ENCODE assay signal across 1 cellular context in the genomic region with DNA sequence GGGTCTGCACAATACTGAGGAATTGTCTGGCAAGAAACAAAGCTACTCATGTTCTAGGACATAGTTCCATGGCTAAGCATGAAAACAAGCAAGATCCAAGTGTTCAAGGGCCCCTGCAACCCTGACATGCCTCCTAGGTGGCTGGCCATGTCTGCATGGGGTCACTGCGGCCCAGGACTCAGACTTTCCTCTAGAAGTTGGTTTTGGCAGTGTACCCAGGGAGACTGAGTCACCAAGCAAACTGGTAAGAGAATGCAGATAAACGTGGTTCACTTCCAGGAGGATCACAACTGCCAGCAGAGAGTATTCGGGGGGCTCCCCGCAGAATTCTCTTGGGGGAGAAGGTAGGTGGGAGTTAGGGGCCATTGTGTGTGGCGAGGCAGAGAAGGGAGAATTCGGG.
TF ChIP-seq lines count a peak whose summit lies in the region.

No MANE protein-coding gene starts in this region.

TF ChIP-seq in IMR-90, 13 proteins besides CTCF, POLR2A, EP300 and RAD21 (continued from another document):
- TF ChIP-seq BHLHE40 (IDR thresholded peaks at IDR 0.05; ENCODE audit: low read depth, low read length), result no peak
- no peak for TF ChIP-seq RFX5 (IDR thresholded peaks at IDR 0.05; ENCODE audit: low read depth, low read length)
- no peak for TF ChIP-seq CEBPB (IDR thresholded peaks at IDR 0.05; ENCODE audit: low read depth, low read length)
- TF ChIP-seq MAFK (IDR thresholded peaks at IDR 0.05; ENCODE audit: low read depth, low read length), result no peak
- TF ChIP-seq NFE2L2 (IDR thresholded peaks at IDR 0.05; ENCODE audit: low read depth, low read length), result no peak
- TF ChIP-seq MAZ (IDR thresholded peaks at IDR 0.05; ENCODE audit: borderline replicate concordance, low read depth, low read length), result no peak
- no peak for TF ChIP-seq RCOR1 (IDR thresholded peaks at IDR 0.05; ENCODE audit: insufficient replicate concordance, low read length)
- TF ChIP-seq, protein P1, sequence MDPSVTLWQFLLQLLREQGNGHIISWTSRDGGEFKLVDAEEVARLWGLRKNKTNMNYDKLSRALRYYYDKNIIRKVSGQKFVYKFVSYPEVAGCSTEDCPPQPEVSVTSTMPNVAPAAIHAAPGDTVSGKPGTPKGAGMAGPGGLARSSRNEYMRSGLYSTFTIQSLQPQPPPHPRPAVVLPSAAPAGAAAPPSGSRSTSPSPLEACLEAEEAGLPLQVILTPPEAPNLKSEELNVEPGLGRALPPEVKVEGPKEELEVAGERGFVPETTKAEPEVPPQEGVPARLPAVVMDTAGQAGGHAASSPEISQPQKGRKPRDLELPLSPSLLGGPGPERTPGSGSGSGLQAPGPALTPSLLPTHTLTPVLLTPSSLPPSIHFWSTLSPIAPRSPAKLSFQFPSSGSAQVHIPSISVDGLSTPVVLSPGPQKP (IDR thresholded peaks at IDR 0.05; ENCODE audit: borderline replicate concordance, low read depth, low read length), result no peak
- TF ChIP-seq, protein P2, sequence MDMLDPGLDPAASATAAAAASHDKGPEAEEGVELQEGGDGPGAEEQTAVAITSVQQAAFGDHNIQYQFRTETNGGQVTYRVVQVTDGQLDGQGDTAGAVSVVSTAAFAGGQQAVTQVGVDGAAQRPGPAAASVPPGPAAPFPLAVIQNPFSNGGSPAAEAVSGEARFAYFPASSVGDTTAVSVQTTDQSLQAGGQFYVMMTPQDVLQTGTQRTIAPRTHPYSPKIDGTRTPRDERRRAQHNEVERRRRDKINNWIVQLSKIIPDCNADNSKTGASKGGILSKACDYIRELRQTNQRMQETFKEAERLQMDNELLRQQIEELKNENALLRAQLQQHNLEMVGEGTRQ (IDR thresholded peaks at IDR 0.05; ENCODE audit: low read depth, low read length), result no peak
- TF ChIP-seq FOS (IDR thresholded peaks at IDR 0.05; ENCODE audit: low read depth, low read length), result no peak
- no peak for TF ChIP-seq CHD1 (IDR thresholded peaks at IDR 0.05; ENCODE audit: low read depth, low read length)
